ENCODE assay signal across 1 cellular context in the genomic region with DNA sequence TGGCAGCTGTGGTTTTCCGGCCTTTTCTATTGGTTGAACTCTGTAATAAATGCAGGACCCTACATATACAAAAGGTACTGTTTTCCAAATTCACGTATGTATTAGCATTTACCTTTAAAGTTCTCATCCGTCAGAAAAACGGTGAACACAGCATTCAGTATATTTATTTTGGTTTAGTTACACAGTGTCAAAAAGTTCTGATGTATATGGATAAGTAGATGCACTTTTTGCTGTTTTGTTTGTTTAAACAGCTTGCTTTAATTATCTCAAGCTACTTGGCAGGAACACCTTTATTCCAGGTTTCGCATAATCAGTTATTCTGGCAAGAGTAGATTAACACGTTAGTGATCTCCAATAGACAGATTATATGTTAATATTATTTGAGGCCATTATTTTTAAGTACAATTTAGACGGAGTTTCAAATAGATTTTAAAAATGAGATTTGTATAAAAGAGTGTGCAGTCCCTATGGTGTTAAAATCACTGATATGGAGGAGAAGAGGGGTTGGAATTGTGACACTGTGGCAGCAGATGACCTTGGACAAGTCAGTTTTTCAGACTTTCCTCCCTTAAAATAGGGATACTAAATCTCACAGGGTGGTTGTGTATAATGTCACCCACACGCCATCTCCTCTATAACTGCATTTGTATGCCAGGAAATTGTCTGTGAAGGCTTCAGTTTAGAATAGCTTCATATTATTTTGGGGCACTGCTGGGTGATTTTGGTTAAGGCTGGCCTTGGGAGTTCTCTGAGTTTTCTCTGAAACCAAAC.
TF ChIP-seq lines count a peak whose summit lies in the region.

No MANE protein-coding gene starts in this region.

TF ChIP-seq in endothelial cell of umbilical vein, 7 proteins besides CTCF, POLR2A, EP300 and RAD21:
- TF ChIP-seq JUN (IDR thresholded peaks at IDR 0.05; ENCODE audit: borderline replicate concordance, insufficient read depth, insufficient read length, low read depth) (no peak), GATA2 (IDR thresholded peaks at IDR 0.05; ENCODE audit: insufficient read depth, insufficient read length, low read depth, low read length) (no peak), MYC (IDR thresholded peaks at IDR 0.05; ENCODE audit: low read depth, low read length) (no peak), FOS (IDR thresholded peaks at IDR 0.05; ENCODE audit: borderline replicate concordance, insufficient read depth, low read length) (no peak), EZH2 (IDR thresholded peaks at IDR 0.05; ENCODE audit: borderline replicate concordance, low read depth, low read length, severe bottlenecking) (no peak), POLR2AphosphoS5 (IDR thresholded peaks at IDR 0.05; ENCODE audit: insufficient read depth, low read depth, low read length) (no peak)
- TF ChIP-seq, protein P1, sequence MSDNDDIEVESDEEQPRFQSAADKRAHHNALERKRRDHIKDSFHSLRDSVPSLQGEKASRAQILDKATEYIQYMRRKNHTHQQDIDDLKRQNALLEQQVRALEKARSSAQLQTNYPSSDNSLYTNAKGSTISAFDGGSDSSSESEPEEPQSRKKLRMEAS (IDR thresholded peaks at IDR 0.05; ENCODE audit: insufficient read depth, insufficient read length): no peak
